In the genomic region with DNA sequence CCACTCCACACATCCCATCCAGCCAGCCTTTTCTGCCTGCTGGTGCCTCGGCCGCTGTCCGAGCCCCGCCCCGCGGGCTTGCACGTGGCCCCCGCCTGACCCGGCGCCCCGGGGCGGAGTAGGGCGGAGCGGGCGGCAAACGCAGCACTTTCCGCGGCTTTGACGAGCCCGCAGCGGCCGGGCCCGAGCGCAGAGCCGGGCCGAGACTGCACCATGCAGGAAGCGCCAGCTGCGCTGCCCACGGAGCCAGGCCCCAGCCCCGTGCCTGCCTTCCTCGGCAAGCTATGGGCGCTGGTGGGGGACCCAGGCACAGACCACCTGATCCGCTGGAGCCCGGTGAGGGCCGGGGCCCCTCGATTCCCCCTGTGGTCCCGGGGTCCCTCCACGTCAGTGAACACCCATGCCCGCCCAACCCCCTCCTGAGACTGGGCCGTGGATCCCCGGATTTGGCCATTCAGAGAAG, we compare ENCODE assay signal across 8 cellular contexts. TPM values are rescaled to one million over a fixed set of nuclear protein-coding genes. Genes with fewer than 3 reads are reported as not detected.
A peak's percentile ranks its signal among the peaks of the same experiment; 100 is the strongest.
DNase-seq lines count a peak whose midpoint lies in the region; ATAC-seq and TF ChIP-seq lines count a peak whose summit lies in the region.

Gene HSF4 (plus strand): TSS at position 147 of the 463 bp plus-strand sequence. CDS start 67 bp downstream, at position 214.

- ATAC-seq in CD8-positive, alpha-beta T cell = no peak
- ATAC-seq in lower lobe of right lung (peak; percentile 46 to 53), thoracic aorta (ENCODE audit: insufficient number of reproducible peaks, low FRiP score, low read depth) (no peak), HG03175 (IDR thresholded peaks at IDR 0.05; ENCODE audit: unreplicated experiment) (no peak), GM18861 (IDR thresholded peaks at IDR 0.05; ENCODE audit: unreplicated experiment) (no peak)

- H3K9me3 Mint-ChIP-seq in CD8-positive, alpha-beta T cell = no peaks in the 10 kb centered on the region

- no peaks in the 10 kb centered on the region for H3K9me3 ChIP-seq in CD8-positive, alpha-beta T cell (ENCODE audit: low read length)
- no peaks in the 10 kb centered on the region for H3K9me3 ChIP-seq in lower lobe of right lung
- no peaks in the 10 kb centered on the region for H3K9me3 ChIP-seq in thoracic aorta

- DNase-seq in CD8-positive, alpha-beta T cell = no peak
- no peak for DNase-seq in LHCN-M2 (ENCODE audit: low read depth)
- DNase-seq in choroid plexus epithelial cell (ENCODE audit: low read depth) = no peak
- DNase-seq in lower lobe of right lung = peak; percentile 78
- no peak for DNase-seq in thoracic aorta (ENCODE audit: low spot score)
- DNase-seq in stimulated activated naive CD4-positive, alpha-beta T cell treated with Interleukin-2 at 50 U/mL for 16 hours (lab: John Stamatoyannopoulos, UW) = no peak

- H3K4me3 ChIP-seq in CD8-positive, alpha-beta T cell (ENCODE audit: low read depth, low read length) = peak within 1 kb of the TSS; percentile 19
- H3K4me3 ChIP-seq in choroid plexus epithelial cell (ENCODE audit: low read depth, low read length) (peak within 1 kb of the TSS; percentile 32), lower lobe of right lung (peak within 1 kb of the TSS; percentile 54), thoracic aorta (peak within 1 kb of the TSS; percentile 75)

- peaks cover 55% of the 10 kb centered on the region for H3K27me3 Mint-ChIP-seq in CD8-positive, alpha-beta T cell (ENCODE audit: low read depth)

- H3K36me3 Mint-ChIP-seq in CD8-positive, alpha-beta T cell = no peaks in the 10 kb centered on the region

- H3K4me1 Mint-ChIP-seq in CD8-positive, alpha-beta T cell (ENCODE audit: low read depth) = peaks cover 31% of the 10 kb centered on the region

- peaks cover 44% of the 10 kb centered on the region for H3K27me3 ChIP-seq in CD8-positive, alpha-beta T cell (ENCODE audit: insufficient read depth, low read length)
- H3K27me3 ChIP-seq in lower lobe of right lung (ENCODE audit: low read depth) = peaks cover 38% of the 10 kb centered on the region
- no peaks in the 10 kb centered on the region for H3K27me3 ChIP-seq in thoracic aorta (replicated peaks; ENCODE audit: insufficient read depth)

- CTCF ChIA-PET in CD8-positive, alpha-beta T cell (lab: Charles Lee) = no interaction called here

- peak within 1 kb of the TSS; percentile 29 for H3K4me3 Mint-ChIP-seq in CD8-positive, alpha-beta T cell

- intact Hi-C loops in CD8-positive, alpha-beta T cell (cut with DNase I, micrococcal nuclease) = no loop called here
- intact Hi-C loops in lower lobe of right lung (cut with DNase I) = no loop called here

- POLR2A ChIA-PET in CD8-positive, alpha-beta T cell (lab: Charles Lee) = no interaction called here

- H3K27ac ChIP-seq in CD8-positive, alpha-beta T cell (ENCODE audit: low read depth, low read length) = no peak within 1 kb of the TSS
- H3K27ac ChIP-seq in lower lobe of right lung = peak within 1 kb of the TSS; percentile 64
- peak within 1 kb of the TSS; percentile 77 for H3K27ac ChIP-seq in thoracic aorta

- H3K27ac Mint-ChIP-seq in CD8-positive, alpha-beta T cell = no peak within 1 kb of the TSS

- H3K36me3 ChIP-seq in CD8-positive, alpha-beta T cell (ENCODE audit: insufficient read depth, low read length) = no peaks in the 10 kb centered on the region
- H3K36me3 ChIP-seq in lower lobe of right lung (peaks cover 7% of the 10 kb centered on the region), thoracic aorta (no peaks in the 10 kb centered on the region)

- H3K4me1 ChIP-seq in CD8-positive, alpha-beta T cell (ENCODE audit: insufficient read depth, low read length) = peaks cover 52% of the 10 kb centered on the region
- peaks cover 55% of the 10 kb centered on the region for H3K4me1 ChIP-seq in lower lobe of right lung
- H3K4me1 ChIP-seq in thoracic aorta (ENCODE audit: control insufficient read depth in 1 of 2, low read depth in 2 of 2) = peaks cover 34 to 57% of the 10 kb centered on the region in 2 donors

- no peak for TF ChIP-seq CTCF in CD8-positive, alpha-beta T cell (IDR thresholded peaks at IDR 0.05)
- TF ChIP-seq CTCF in choroid plexus epithelial cell (conservative IDR thresholded peaks at IDR 0.05; ENCODE audit: low read depth, low read length) (no peak), lower lobe of right lung (IDR thresholded peaks at IDR 0.05) (no peak), thoracic aorta (IDR thresholded peaks at IDR 0.05) (no peak)

RNA-seq across cellular contexts. Expression of gene HSF4, which starts in this region (rescaled TPM):
- 1 to 10 TPM; 5.2 to 9.5 TPM for total RNA-seq in CD8-positive, alpha-beta T cell
- total RNA-seq in LHCN-M2 (2014; rRNA removed) = 19.4 and 29.1 TPM in 2 replicates
- 4.8 TPM for polyA plus RNA-seq in LHCN-M2 (2012)
- total RNA-seq in lower lobe of right lung = 76.3 TPM
- 10 to 100 TPM; 44.1 to 87.5 TPM for total RNA-seq in thoracic aorta

Comparison
In these comparisons a context has a peak if more than half of its experiments do, and no peak if none do; other contexts are left out.
1. ATAC-seq: peak in lower lobe of right lung (2 of 2); none in CD8-positive, alpha-beta T cell (single experiment), thoracic aorta (single experiment), HG03175 (single experiment) and GM18861 (single experiment).
2. H3K4me3 ChIP-seq: peak in every context shown above with its lines; median percentile 75 in thoracic aorta; 54 in lower lobe of right lung; 32 in choroid plexus epithelial cell; 19 in CD8-positive, alpha-beta T cell.